In the genomic region with DNA sequence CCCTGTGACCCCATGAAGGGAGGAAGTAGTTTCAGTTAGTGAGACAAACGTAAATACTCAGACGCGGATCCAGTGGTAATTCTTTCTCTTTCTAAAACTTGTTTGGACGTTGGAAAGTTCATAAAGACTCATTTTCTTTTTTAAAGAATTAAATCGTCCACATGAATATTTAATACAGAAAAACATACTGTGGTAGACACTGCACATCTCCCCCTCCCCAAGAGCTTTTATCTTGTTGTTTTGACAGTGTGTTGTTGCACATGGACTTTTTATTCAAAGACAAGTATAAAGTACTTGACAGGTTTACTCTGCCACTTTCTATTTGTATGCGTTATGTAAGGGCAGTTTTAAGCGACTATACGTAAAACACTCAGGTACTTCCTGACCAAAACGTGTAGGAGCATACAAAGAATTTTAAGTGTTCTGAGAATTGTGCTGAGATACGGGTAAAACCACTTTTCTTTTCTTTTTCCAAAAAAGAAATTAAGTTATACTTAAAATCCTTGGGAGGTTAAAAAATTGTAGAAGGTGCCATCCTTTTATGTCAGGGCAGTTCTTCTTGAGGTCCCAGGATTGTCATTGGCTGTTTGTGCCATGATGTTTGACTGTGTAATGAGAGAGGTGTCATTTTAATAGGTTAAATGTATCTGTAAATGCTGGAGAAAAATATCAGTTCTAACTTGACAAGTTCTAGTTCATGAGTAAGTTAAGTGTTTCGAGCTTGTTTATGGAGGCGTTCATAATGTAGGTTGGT, we compare ENCODE assay signal across 8 cellular contexts. TPM values are rescaled to one million over a fixed set of nuclear protein-coding genes. Genes with fewer than 3 reads are reported as not detected.
DNase-seq lines count a peak whose midpoint lies in the region; ATAC-seq and TF ChIP-seq lines count a peak whose summit lies in the region.

No MANE protein-coding gene starts in this region.

- no peaks in the 10 kb centered on the region for H3K9me3 ChIP-seq in PC-3 (ENCODE audit: low read length)
- no peaks in the 10 kb centered on the region for H3K9me3 ChIP-seq in mucosa of stomach (ENCODE audit: control insufficient read depth, low read length)

- BruUV-seq in PC-3 (replicated peaks; lab: Mats Ljungman, UMichigan) = TSS peak; percentile 40

- peak overlapping the region; percentile 96 for H3K9ac ChIP-seq in PC-3 (ENCODE audit: low read length)
- H3K9ac ChIP-seq in mucosa of stomach (ENCODE audit: low read length) = peak overlapping the region; percentile 95

- peak overlapping the region; percentile 82 for H2AFZ ChIP-seq in PC-3 (ENCODE audit: low read length)

- peak overlapping the region; percentile 91 for H3K4me2 ChIP-seq in PC-3 (ENCODE audit: low read length)

- H3K27me3 ChIP-seq in PC-3 (ENCODE audit: low read length) (no peaks in the 10 kb centered on the region), mucosa of stomach (ENCODE audit: control insufficient read depth, insufficient read depth, low read length) (no peaks in the 10 kb centered on the region)

- peaks cover 57% of the 10 kb centered on the region for H4K20me1 ChIP-seq in PC-3 (ENCODE audit: low read length)

- POLR2A ChIA-PET in PC-3 (lab: Charles Lee; ENCODE audit: unreplicated experiment) = interaction anchor here (0.7 kb wide), 1 partner anchor 1216 kb away, joined by 4 read pairs; no protein-coding TSS in a partner anchor

- no peaks in the 10 kb centered on the region for H3K36me3 ChIP-seq in PC-3 (ENCODE audit: low read depth, low read length)
- no peaks in the 10 kb centered on the region for H3K36me3 ChIP-seq in mucosa of stomach (ENCODE audit: control insufficient read depth, insufficient read depth, low read length)

- H3K79me2 ChIP-seq in PC-3 (ENCODE audit: low read length) = peaks cover 97% of the 10 kb centered on the region

- H3K4me1 ChIP-seq in PC-3 (ENCODE audit: insufficient read depth, low read length) (peaks cover 47% of the 10 kb centered on the region), mucosa of stomach (ENCODE audit: control insufficient read depth, insufficient read depth, low read length) (peaks cover 22% of the 10 kb centered on the region)

- ATAC-seq in HG02981 (IDR thresholded peaks at IDR 0.05; ENCODE audit: unreplicated experiment) = peak; percentile 23
- 0 out of 2 replicates have a peak, but pooled peaks have one; percentile 5 for ATAC-seq in PC-3
- no peak for ATAC-seq in HG02970 (IDR thresholded peaks at IDR 0.05; ENCODE audit: low FRiP score, unreplicated experiment)

- peak overlapping the region; percentile 79 for H3K27ac ChIP-seq in PC-3 (ENCODE audit: low read length)
- peak overlapping the region; percentile 97 to 98 for H3K27ac ChIP-seq in coronary artery

- DNase-seq in DMS 273 treated with DMSO at 0.1 percent for 48 hours (lab: John Stamatoyannopoulos, UW) = peak; percentile 41
- peak; percentile 55 for DNase-seq in PC-3
- no peak for DNase-seq in coronary artery (ENCODE audit: low spot score)
- DNase-seq in effector CD8-positive, alpha-beta T cell (lab: John Stamatoyannopoulos, UW) = no peak
- no peak for DNase-seq in COLO829 (ENCODE audit: low spot score)

- intact Hi-C loops in PC-3 (cut with micrococcal nuclease) = loop anchor here (1.0 to 5.0 kb wide), 3 partner anchors 51 to 839 kb away; no protein-coding TSS in a partner anchor

- no peaks in the 10 kb centered on the region for H3K9me2 ChIP-seq in PC-3 (replicated peaks; ENCODE audit: low read length)

- H3F3A ChIP-seq in PC-3 (ENCODE audit: low read length, unreplicated experiment) = no peaks in the 10 kb centered on the region

- TF ChIP-seq CTCF in PC-3 (conservative IDR thresholded peaks at IDR 0.05; ENCODE audit: low read depth, low read length) = no peak
- TF ChIP-seq CTCF in coronary artery (IDR thresholded peaks at IDR 0.05) = no peak

- H3K4me3 ChIP-seq in PC-3 (ENCODE audit: low read length) (peak overlapping the region; percentile 87), coronary artery (peak overlapping the region; percentile 88), mucosa of stomach (ENCODE audit: low read length) (peak overlapping the region; percentile 85)

- CTCF ChIA-PET in PC-3 (lab: Charles Lee) = interaction anchor here (0.7 kb wide), 1 partner anchor 128 kb away, joined by 12 read pairs; no protein-coding TSS in a partner anchor

RNA-seq across cellular contexts. Expression of a gene that starts 1.3 kb away (rescaled TPM):
- total RNA-seq in PC-3 (2014; rRNA removed) = 16.8 and 24.8 TPM in 2 replicates

Comparison
In these comparisons a context has a peak if more than half of its experiments do, and no peak if none do; other contexts are left out.
1. DNase-seq: peak in DMS 273 treated with DMSO at 0.1 percent for 48 hours (single experiment) and PC-3 (single experiment); none in coronary artery (single experiment), effector CD8-positive, alpha-beta T cell (single experiment) and COLO829 (single experiment).
2. Peak in every context shown above with its lines, with median percentiles within 50 percentile points of each other: H3K4me3 ChIP-seq.